1 cellular context compared by ENCODE assay signal in the genomic region with DNA sequence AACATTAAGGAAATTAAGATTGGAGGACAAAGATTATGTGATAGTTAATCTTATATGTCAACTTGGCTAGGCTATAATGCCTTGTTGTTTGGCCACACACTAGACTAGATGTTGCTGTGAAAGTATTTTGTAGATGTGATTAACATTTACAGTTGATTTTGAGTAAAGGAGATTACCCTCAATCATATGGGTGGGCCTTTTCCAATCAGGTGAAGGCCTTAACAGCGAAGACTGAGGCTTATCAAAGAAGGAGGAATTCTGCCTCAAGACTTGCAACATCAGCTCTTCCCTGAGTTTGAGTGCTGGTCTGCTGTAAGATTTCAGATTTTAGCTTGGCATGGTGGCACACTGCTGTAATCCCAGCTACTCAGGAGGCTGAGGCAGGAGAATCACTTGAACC.
TF ChIP-seq lines count a peak whose summit lies in the region.

No MANE protein-coding gene starts in this region.

TF ChIP-seq in HEK293, 187 proteins besides CTCF, POLR2A, EP300 and RAD21 (continued from another document):
- TF ChIP-seq, protein P1, sequence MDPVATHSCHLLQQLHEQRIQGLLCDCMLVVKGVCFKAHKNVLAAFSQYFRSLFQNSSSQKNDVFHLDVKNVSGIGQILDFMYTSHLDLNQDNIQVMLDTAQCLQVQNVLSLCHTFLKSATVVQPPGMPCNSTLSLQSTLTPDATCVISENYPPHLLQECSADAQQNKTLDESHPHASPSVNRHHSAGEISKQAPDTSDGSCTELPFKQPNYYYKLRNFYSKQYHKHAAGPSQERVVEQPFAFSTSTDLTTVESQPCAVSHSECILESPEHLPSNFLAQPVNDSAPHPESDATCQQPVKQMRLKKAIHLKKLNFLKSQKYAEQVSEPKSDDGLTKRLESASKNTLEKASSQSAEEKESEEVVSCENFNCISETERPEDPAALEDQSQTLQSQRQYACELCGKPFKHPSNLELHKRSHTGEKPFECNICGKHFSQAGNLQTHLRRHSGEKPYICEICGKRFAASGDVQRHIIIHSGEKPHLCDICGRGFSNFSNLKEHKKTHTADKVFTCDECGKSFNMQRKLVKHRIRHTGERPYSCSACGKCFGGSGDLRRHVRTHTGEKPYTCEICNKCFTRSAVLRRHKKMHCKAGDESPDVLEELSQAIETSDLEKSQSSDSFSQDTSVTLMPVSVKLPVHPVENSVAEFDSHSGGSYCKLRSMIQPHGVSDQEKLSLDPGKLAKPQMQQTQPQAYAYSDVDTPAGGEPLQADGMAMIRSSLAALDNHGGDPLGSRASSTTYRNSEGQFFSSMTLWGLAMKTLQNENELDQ (tag by site-specific recombination; IDR thresholded peaks at IDR 0.05; ENCODE audit: low read depth): no peak
